1 cellular context compared by ENCODE assay signal in the genomic region with DNA sequence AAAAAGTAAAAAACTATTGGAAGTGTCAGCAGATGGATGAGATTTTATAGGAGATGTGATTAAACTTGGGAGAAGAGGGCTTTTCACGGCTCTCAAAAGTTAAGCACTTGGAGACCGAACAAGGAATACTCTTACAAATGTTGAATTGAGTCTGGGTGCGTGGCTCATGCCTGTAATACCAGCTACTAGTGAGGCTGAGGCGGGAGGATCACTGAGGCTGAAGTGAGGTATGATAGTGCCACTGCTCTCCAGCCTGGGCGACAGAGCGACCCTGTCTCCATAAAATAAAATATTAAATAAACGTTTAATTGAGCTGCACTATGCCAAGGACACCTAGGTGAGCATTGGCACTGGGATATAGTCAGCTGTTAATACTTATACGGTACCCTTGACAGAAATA.
TF ChIP-seq lines count a peak whose summit lies in the region.

No MANE protein-coding gene starts in this region.

TF ChIP-seq in HCT116, 20 proteins besides CTCF, POLR2A, EP300 and RAD21 (continued from another document):
- TF ChIP-seq, protein P1, sequence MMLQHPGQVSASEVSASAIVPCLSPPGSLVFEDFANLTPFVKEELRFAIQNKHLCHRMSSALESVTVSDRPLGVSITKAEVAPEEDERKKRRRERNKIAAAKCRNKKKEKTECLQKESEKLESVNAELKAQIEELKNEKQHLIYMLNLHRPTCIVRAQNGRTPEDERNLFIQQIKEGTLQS (IDR thresholded peaks at IDR 0.05): no peak
- TF ChIP-seq SRF (IDR thresholded peaks at IDR 0.05; ENCODE audit: low read depth): no peak
- no peak for TF ChIP-seq TCF7L2 (IDR thresholded peaks at IDR 0.05; ENCODE audit: borderline replicate concordance, extremely low read depth, insufficient read depth, insufficient read length)
- no peak for TF ChIP-seq SP1 (IDR thresholded peaks at IDR 0.05; ENCODE audit: low read depth)
- TF ChIP-seq, protein P2, sequence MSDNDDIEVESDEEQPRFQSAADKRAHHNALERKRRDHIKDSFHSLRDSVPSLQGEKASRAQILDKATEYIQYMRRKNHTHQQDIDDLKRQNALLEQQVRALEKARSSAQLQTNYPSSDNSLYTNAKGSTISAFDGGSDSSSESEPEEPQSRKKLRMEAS (IDR thresholded peaks at IDR 0.05): no peak
- no peak for TF ChIP-seq JUND (IDR thresholded peaks at IDR 0.05)
- no peak for TF ChIP-seq FOSL1 (IDR thresholded peaks at IDR 0.05; ENCODE audit: low read depth)
TF ChIP-seq in HCT116: peak in this region for 0.
